Comparison of ENCODE assay signal across 21 cellular contexts in the genomic region with DNA sequence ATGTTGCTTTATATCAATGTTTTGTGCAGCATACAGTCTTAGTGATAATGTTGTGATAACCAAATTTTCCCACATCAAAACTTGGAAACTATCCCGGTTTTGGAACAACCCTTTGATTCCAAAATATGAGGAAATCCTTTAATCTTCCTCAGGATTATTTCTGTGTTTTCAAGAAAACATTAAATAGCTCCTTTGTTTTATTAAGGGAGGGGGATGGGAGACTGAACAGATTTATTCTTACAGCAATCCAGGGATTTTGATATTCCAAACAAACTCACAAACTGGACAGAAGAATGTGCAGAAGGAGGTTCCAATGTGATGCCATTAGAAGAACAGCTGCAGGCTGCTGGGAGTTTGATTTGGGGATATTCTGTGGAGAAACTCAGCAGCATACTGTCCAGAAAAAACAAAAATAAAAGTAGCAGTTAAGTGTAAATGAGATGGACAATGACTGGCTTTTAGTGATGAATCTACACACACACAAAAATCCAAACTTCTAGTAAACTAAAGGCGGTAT.
"Had no signal": no experiment of that assay in that cellular context is flagged by ENCODE, and none has a peak within 500 bp of the region (broad histone marks: within the 10 kb centered on the region; RNA-seq: fewer than 3 reads in every experiment).

No MANE protein-coding gene starts in this region.

- H3K27ac ChIP-seq: ascending aorta, coronary artery, suprapubic skin, vagina had no signal

- H3K36me3 ChIP-seq: ascending aorta, suprapubic skin, vagina had no signal

- H3K4me3 ChIP-seq: ascending aorta, coronary artery, lung, suprapubic skin, vagina had no signal

- H3K9me3 ChIP-seq: ascending aorta, suprapubic skin, vagina had no signal

- DNase-seq: activated CD4-positive, alpha-beta T cell treated with anti-CD3 and anti-CD28 coated beads, Interleukin-2, amount 50 U/mL, for 1 hour; activated CD8-positive, alpha-beta memory T cell treated with anti-CD3 and anti-CD28 coated beads, Interleukin-2, amount 50 U/mL, for 4 hours; activated naive CD4-positive, alpha-beta T cell treated with anti-CD3 and anti-CD28 coated beads for 36 hours; activated T-cell treated with anti-CD3 and anti-CD28 coated beads, Interleukin-2, amount 50 U/mL, for 4 hours; hippocampal formation; left cardiac atrium; midbrain; occipital lobe; posterior cingulate gyrus; retina; stimulated activated CD4-positive, alpha-beta T cell treated with anti-CD3 and anti-CD28 coated beads, Interleukin-15, amount 100 ng/mL, for 24 hours; stimulated activated CD4-positive, alpha-beta T cell treated with anti-CD3 and anti-CD28 coated beads, Interleukin-2, amount 100 ng/mL, for 48 hours; stimulated activated naive CD8-positive, alpha-beta T cell treated with anti-CD3 and anti-CD28 coated beads, Interleukin-15, amount 100 ng/mL, for 72 hours; trophoblast cell had no signal

- H3K4me1 ChIP-seq: ascending aorta, suprapubic skin had no signal

- FAIRE-seq: islet of Langerhans had no signal

- H3K27me3 ChIP-seq: ascending aorta, suprapubic skin, vagina had no signal

- ATAC-seq: activated CD4-positive, CD25-positive, alpha-beta regulatory T cell treated with anti-CD3 and anti-CD28 coated beads, Interleukin-2, amount 50 U/mL, for 24 hours; activated T-cell treated with anti-CD3 and anti-CD28 coated beads, Interleukin-2, amount 50 U/mL, for 4 hours; stimulated activated naive CD8-positive, alpha-beta T cell treated with anti-CD3 and anti-CD28 coated beads, Interleukin-15, amount 100 ng/mL, for 72 hours had no signal
